12 cellular contexts compared by ENCODE assay signal in genomic region chr16:11671676-11672075, GRCh38. TPM values are rescaled to one million over a fixed set of nuclear protein-coding genes. Genes with fewer than 3 reads are reported as not detected.
DNase-seq lines count a peak whose midpoint lies in the region; ATAC-seq and TF ChIP-seq lines count a peak whose summit lies in the region.
"Had no signal": no experiment of that assay in that cellular context is flagged by ENCODE, and none has a peak within 500 bp of the region (broad histone marks: within the 10 kb centered on the region; RNA-seq: fewer than 3 reads in every experiment).

No MANE protein-coding gene starts in this region.

- no peak overlapping the region for H3K4me2 ChIP-seq in trophoblast cell (ENCODE audit: low read length)

- peak overlapping the region; percentile 31 for H3K4ac ChIP-seq in trophoblast cell (ENCODE audit: low read depth, low read length)

- no peak overlapping the region for H2BK120ac ChIP-seq in trophoblast cell (ENCODE audit: insufficient read depth, low read length, poor library complexity)

- no peak overlapping the region for H3K23ac ChIP-seq in trophoblast cell (ENCODE audit: low read length)

- no peak overlapping the region for H2BK12ac ChIP-seq in trophoblast cell (ENCODE audit: low read length)

- no peaks in the 10 kb centered on the region for H3K9me3 Mint-ChIP-seq in CD8-positive, alpha-beta T cell
- no peaks in the 10 kb centered on the region for H3K9me3 Mint-ChIP-seq in IgD-negative memory B cell

- no peak overlapping the region for H3K14ac ChIP-seq in trophoblast cell (ENCODE audit: low read length)

- peaks cover 71% of the 10 kb centered on the region for H3K4me1 Mint-ChIP-seq in CD8-positive, alpha-beta T cell (ENCODE audit: low read depth)
- peaks cover 39 to 55% (median 48%) of the 10 kb centered on the region in 3 donors for H3K4me1 Mint-ChIP-seq in IgD-negative memory B cell

- H3K4me1 ChIP-seq in CD8-positive, alpha-beta T cell (ENCODE audit: insufficient read depth, low read length), result peaks cover 70% of the 10 kb centered on the region
- peaks cover 39 to 48% of the 10 kb centered on the region in 2 experiments for H3K4me1 ChIP-seq in trophoblast cell (ENCODE audit: control insufficient read depth in 1 of 2, insufficient read depth in 2 of 2, low read length in 2 of 2)

- no peak for DNase-seq in CD8-positive, alpha-beta T cell
- DNase-seq in caudate nucleus (lab: John Stamatoyannopoulos, UW) (peak in 2 of 61 donors; percentile 14 to 25), trophoblast cell (no peak), NCI-H446 (lab: John Stamatoyannopoulos, UW) (no peak)
- DNase-seq in activated CD8-positive, alpha-beta memory T cell treated with anti-CD3 and anti-CD28 coated beads for 24 hours, result no peak
- DNase-seq: activated CD8-positive, alpha-beta memory T cell treated with anti-CD3 and anti-CD28 coated beads, Interleukin-2, amount 10 ng/mL, durations not matched to agents 7 days and 5 days; effector CD8-positive, alpha-beta T cell; Peyer's patch had no signal

- H3K27ac ChIP-seq in CD8-positive, alpha-beta T cell (ENCODE audit: low read depth, low read length), result no peak overlapping the region
- H3K27ac ChIP-seq in caudate nucleus (ENCODE audit: low read depth, low read length), result peak overlapping the region; percentile 78
- no peak overlapping the region for H3K27ac ChIP-seq in trophoblast cell (ENCODE audit: low read depth, low read length)

- peaks cover 15% of the 10 kb centered on the region for H3K79me2 ChIP-seq in trophoblast cell (ENCODE audit: control insufficient read depth, insufficient read depth, low read length, poor library complexity)

- peaks cover 25% of the 10 kb centered on the region for H3K36me3 Mint-ChIP-seq in CD8-positive, alpha-beta T cell
- H3K36me3 Mint-ChIP-seq in IgD-negative memory B cell, result peaks cover 7% of the 10 kb centered on the region
- H3K36me3 Mint-ChIP-seq: activated CD8-positive, alpha-beta memory T cell treated with anti-CD3 and anti-CD28 coated beads, Interleukin-2, amount 10 ng/mL, durations not matched to agents 7 days and 5 days had no signal

- CTCF ChIA-PET in CD8-positive, alpha-beta T cell (lab: Charles Lee), result interaction anchor here (0.7 to 1.4 kb wide), 2 partner anchors 89 to 315 kb away, joined by 3 read pairs; no protein-coding TSS in a partner anchor

- WGBS in trophoblast cell (ENCODE audit: extremely low coverage, insufficient coverage, insufficient read length), result no CpG with 5 or more reads among the region's 8 CpGs

- POLR2A ChIA-PET in CD8-positive, alpha-beta T cell (lab: Charles Lee), result no interaction called here

- no peak overlapping the region for H4K91ac ChIP-seq in trophoblast cell (ENCODE audit: low read depth, low read length)

- no peak overlapping the region for H2AK5ac ChIP-seq in trophoblast cell (ENCODE audit: low read length)

- no peak overlapping the region for H2AFZ ChIP-seq in trophoblast cell (ENCODE audit: insufficient read depth, low read length, poor library complexity)

- H3K36me3 ChIP-seq in CD8-positive, alpha-beta T cell (ENCODE audit: insufficient read depth, low read length), result peaks cover 4% of the 10 kb centered on the region
- peaks cover 11 to 18% of the 10 kb centered on the region in 2 experiments for H3K36me3 ChIP-seq in trophoblast cell (ENCODE audit: control insufficient read depth in 1 of 2, insufficient read depth in 2 of 2, low read length in 2 of 2)

- H3K27me3 ChIP-seq in CD8-positive, alpha-beta T cell (ENCODE audit: insufficient read depth, low read length), result no peaks in the 10 kb centered on the region
- H3K27me3 ChIP-seq in trophoblast cell (ENCODE audit: insufficient read depth, low read length), result no peaks in the 10 kb centered on the region
- H3K27me3 ChIP-seq: Peyer's patch, right atrium auricular region had no signal

- H4K12ac ChIP-seq in trophoblast cell (ENCODE audit: low read depth, low read length), result no peak overlapping the region

- TF ChIP-seq CTCF in CD8-positive, alpha-beta T cell (IDR thresholded peaks at IDR 0.05), result no peak

- H3K79me1 ChIP-seq in trophoblast cell (ENCODE audit: low read length), result peaks cover 8% of the 10 kb centered on the region

- no peak overlapping the region for H3K18ac ChIP-seq in trophoblast cell (ENCODE audit: low read length)

- no peak overlapping the region for H2BK5ac ChIP-seq in trophoblast cell (ENCODE audit: low read depth, low read length, poor library complexity)

- H3K27ac Mint-ChIP-seq in CD8-positive, alpha-beta T cell, result peak overlapping the region; percentile 97
- peak overlapping the region; percentile 32 to 100 (median 88) for H3K27ac Mint-ChIP-seq in IgD-negative memory B cell

- no peaks in the 10 kb centered on the region for H3K27me3 Mint-ChIP-seq in CD8-positive, alpha-beta T cell (ENCODE audit: low read depth)
- H3K27me3 Mint-ChIP-seq in IgD-negative memory B cell, result no peaks in the 10 kb centered on the region

- H3K9me3 ChIP-seq in CD8-positive, alpha-beta T cell (ENCODE audit: low read length), result no peaks in the 10 kb centered on the region
- H3K9me3 ChIP-seq in trophoblast cell (ENCODE audit: insufficient read depth, low read depth, low read length), result peaks cover 6% of the 10 kb centered on the region
- H3K9me3 ChIP-seq: Peyer's patch, right atrium auricular region had no signal

- H3K9ac ChIP-seq in trophoblast cell (ENCODE audit: low read length), result no peak overlapping the region

- ATAC-seq in CD8-positive, alpha-beta T cell, result no peak
- no peak for ATAC-seq in GM19351 (IDR thresholded peaks at IDR 0.05; ENCODE audit: unreplicated experiment)
- no peak for ATAC-seq in GM18909 (IDR thresholded peaks at IDR 0.05; ENCODE audit: poor library complexity, unreplicated experiment)
- ATAC-seq: activated CD8-positive, alpha-beta memory T cell treated with anti-CD3 and anti-CD28 coated beads, Interleukin-2, amount 10 ng/mL, durations not matched to agents 7 days and 5 days had no signal

- H3K4me3 ChIP-seq in CD8-positive, alpha-beta T cell (ENCODE audit: low read depth, low read length), result no peak overlapping the region
- H3K4me3 ChIP-seq in trophoblast cell (ENCODE audit: low read depth, low read length), result no peak overlapping the region
- H3K4me3 ChIP-seq: right atrium auricular region had no signal

- no peak overlapping the region for H4K8ac ChIP-seq in trophoblast cell (ENCODE audit: low read depth, low read length)

- H3K4me3 Mint-ChIP-seq in CD8-positive, alpha-beta T cell, result no peak overlapping the region
- peak overlapping the region; percentile 90 to 100 (median 96) for H3K4me3 Mint-ChIP-seq in IgD-negative memory B cell
- H3K4me3 Mint-ChIP-seq: activated CD8-positive, alpha-beta memory T cell treated with anti-CD3 and anti-CD28 coated beads, Interleukin-2, amount 10 ng/mL, durations not matched to agents 7 days and 5 days had no signal

- intact Hi-C loops in CD8-positive, alpha-beta T cell (cut with DNase I, micrococcal nuclease), result no loop called here

RNA-seq across cellular contexts. Expression of gene SNN, which starts 3.4 kb away (rescaled TPM):
- total RNA-seq in CD8-positive, alpha-beta T cell, result 100 to 1,000 TPM; 105 to 107 TPM
- 60.9 TPM for polyA plus RNA-seq in IgD-negative memory B cell
- 29.9 and 30.4 TPM in 2 replicates for polyA plus RNA-seq in trophoblast cell (2013)
